In genomic region chr4:43014266-43014665, GRCh38 we compare ENCODE assay signal across 25 cellular contexts.
"Had no signal": no experiment of that assay in that cellular context is flagged by ENCODE, and none has a peak within 500 bp of the region (broad histone marks: within the 10 kb centered on the region; RNA-seq: fewer than 3 reads in every experiment).

No MANE protein-coding gene starts in this region.

- H3K27ac Mint-ChIP-seq: activated CD4-positive, alpha-beta memory T cell treated with anti-CD3 and anti-CD28 coated beads, Interleukin-2, amount 10 ng/mL, durations not matched to agents 7 days and 5 days; activated CD4-positive, alpha-beta T cell treated with anti-CD3 and anti-CD28 coated beads, Interleukin-2, amount 10 ng/mL, durations not matched to agents 24 days and 14 days; activated naive CD4-positive, alpha-beta T cell treated with anti-CD3 and anti-CD28 coated beads, Interleukin-2, amount 10 ng/mL, durations not matched to agents 7 days and 5 days; activated naive CD8-positive, alpha-beta T cell treated with anti-CD3 and anti-CD28 coated beads, Interleukin-2, amount 10 ng/mL, durations not matched to agents 7 days and 5 days; activated T-cell treated with anti-CD3 and anti-CD28 coated beads, Interleukin-2, amount 50 U/mL, for 24 hours; dendritic cell treated with granulocyte-macrophage colony-stimulating factor and Interleukin-4, amounts not matched to agents 40 ng/mL and 50 ng/mL, for 4 days; endodermal cell; natural killer cell treated with Interleukin-12 subunit alpha and Interleukin-12 subunit beta and Interleukin-15 and Interleukin-18, amount 100 ng/mL, for 72 hours had no signal

- H3K9me3 Mint-ChIP-seq: activated CD4-positive, alpha-beta memory T cell treated with anti-CD3 and anti-CD28 coated beads, Interleukin-2, amount 10 ng/mL, durations not matched to agents 7 days and 5 days; activated CD4-positive, alpha-beta T cell treated with anti-CD3 and anti-CD28 coated beads, Interleukin-2, amount 10 ng/mL, durations not matched to agents 24 days and 14 days; activated naive CD4-positive, alpha-beta T cell treated with anti-CD3 and anti-CD28 coated beads, Interleukin-2, amount 10 ng/mL, durations not matched to agents 7 days and 5 days; activated naive CD8-positive, alpha-beta T cell treated with anti-CD3 and anti-CD28 coated beads, Interleukin-2, amount 10 ng/mL, durations not matched to agents 7 days and 5 days; dendritic cell treated with granulocyte-macrophage colony-stimulating factor and Interleukin-4, amounts not matched to agents 40 ng/mL and 50 ng/mL, for 4 days; endodermal cell had no signal

- H3K27me3 ChIP-seq: ascending aorta, brain microvascular endothelial cell, esophagus muscularis mucosa, left lung had no signal

- H3K27me3 Mint-ChIP-seq: activated CD4-positive, alpha-beta memory T cell treated with anti-CD3 and anti-CD28 coated beads, Interleukin-2, amount 10 ng/mL, durations not matched to agents 7 days and 5 days; activated CD4-positive, alpha-beta T cell treated with anti-CD3 and anti-CD28 coated beads, Interleukin-2, amount 10 ng/mL, durations not matched to agents 24 days and 14 days; activated naive CD4-positive, alpha-beta T cell treated with anti-CD3 and anti-CD28 coated beads, Interleukin-2, amount 10 ng/mL, durations not matched to agents 7 days and 5 days; activated naive CD8-positive, alpha-beta T cell treated with anti-CD3 and anti-CD28 coated beads, Interleukin-2, amount 10 ng/mL, durations not matched to agents 7 days and 5 days; activated T-cell treated with anti-CD3 and anti-CD28 coated beads, Interleukin-2, amount 50 U/mL, for 24 hours; dendritic cell treated with granulocyte-macrophage colony-stimulating factor and Interleukin-4, amounts not matched to agents 40 ng/mL and 50 ng/mL, for 4 days; natural killer cell treated with Interleukin-12 subunit alpha and Interleukin-12 subunit beta and Interleukin-15 and Interleukin-18, amount 100 ng/mL, for 72 hours had no signal

- H3K36me3 ChIP-seq: ascending aorta, brain microvascular endothelial cell, esophagus muscularis mucosa, left lung, thoracic aorta had no signal

- H3K27ac ChIP-seq: ascending aorta, brain microvascular endothelial cell, esophagus muscularis mucosa, left lung, skin epidermis, thoracic aorta had no signal

- H3K4me1 Mint-ChIP-seq: activated CD4-positive, alpha-beta memory T cell treated with anti-CD3 and anti-CD28 coated beads, Interleukin-2, amount 10 ng/mL, durations not matched to agents 7 days and 5 days; activated CD4-positive, alpha-beta T cell treated with anti-CD3 and anti-CD28 coated beads, Interleukin-2, amount 10 ng/mL, durations not matched to agents 24 days and 14 days; activated naive CD4-positive, alpha-beta T cell treated with anti-CD3 and anti-CD28 coated beads, Interleukin-2, amount 10 ng/mL, durations not matched to agents 7 days and 5 days; activated naive CD8-positive, alpha-beta T cell treated with anti-CD3 and anti-CD28 coated beads, Interleukin-2, amount 10 ng/mL, durations not matched to agents 7 days and 5 days; endodermal cell had no signal

- DNase-seq: activated CD4-positive, alpha-beta memory T cell treated with anti-CD3 and anti-CD28 coated beads, Interleukin-2, amount 10 ng/mL, durations not matched to agents 7 days and 5 days; activated CD4-positive, alpha-beta T cell treated with anti-CD3 and anti-CD28 coated beads, Interleukin-2, amount 10 ng/mL, durations not matched to agents 24 days and 14 days; activated CD4-positive, CD25-positive, alpha-beta regulatory T cell treated with anti-CD3 and anti-CD28 coated beads, Interleukin-2, amount 50 U/mL, for 72 hours; activated CD8-positive, alpha-beta memory T cell treated with anti-CD3 and anti-CD28 coated beads, Interleukin-2, amount 50 U/mL, for 48 hours; activated gamma-delta T cell; activated naive CD4-positive, alpha-beta T cell treated with anti-CD3 and anti-CD28 coated beads, Interleukin-2, amount 10 ng/mL, durations not matched to agents 7 days and 5 days; activated naive CD8-positive, alpha-beta T cell treated with anti-CD3 and anti-CD28 coated beads, Interleukin-2, amount 10 ng/mL, durations not matched to agents 7 days and 5 days; activated T-cell treated with anti-CD3 and anti-CD28 coated beads, Interleukin-2, amount 50 U/mL, for 24 hours; brain microvascular endothelial cell; endodermal cell; left lung; mucosa of descending colon; stimulated activated CD4-positive, alpha-beta T cell treated with anti-CD3 and anti-CD28 coated beads, Interleukin-12 subunit alpha, Interleukin-12 subunit beta, amount 100 ng/mL, for 4 hours; stimulated activated CD4-positive, alpha-beta T cell treated with anti-CD3 and anti-CD28 coated beads, Interleukin-4, amount 100 ng/mL, for 1 hour; stimulated activated naive CD8-positive, alpha-beta T cell treated with anti-CD3 and anti-CD28 coated beads, Interleukin-15, Interleukin-2, amounts not matched to agents 100 U/mL and 50 U/mL, for 24 hours; T-helper 2 cell; trophoblast cell had no signal

- H3K4me1 ChIP-seq: ascending aorta, esophagus muscularis mucosa, left lung had no signal

- H3K4me3 Mint-ChIP-seq: activated CD4-positive, alpha-beta memory T cell treated with anti-CD3 and anti-CD28 coated beads, Interleukin-2, amount 10 ng/mL, durations not matched to agents 7 days and 5 days; activated CD4-positive, alpha-beta T cell treated with anti-CD3 and anti-CD28 coated beads, Interleukin-2, amount 10 ng/mL, durations not matched to agents 24 days and 14 days; activated naive CD4-positive, alpha-beta T cell treated with anti-CD3 and anti-CD28 coated beads, Interleukin-2, amount 10 ng/mL, durations not matched to agents 7 days and 5 days; activated naive CD8-positive, alpha-beta T cell treated with anti-CD3 and anti-CD28 coated beads, Interleukin-2, amount 10 ng/mL, durations not matched to agents 7 days and 5 days; activated T-cell treated with anti-CD3 and anti-CD28 coated beads, Interleukin-2, amount 50 U/mL, for 24 hours; dendritic cell treated with granulocyte-macrophage colony-stimulating factor and Interleukin-4, amounts not matched to agents 40 ng/mL and 50 ng/mL, for 4 days; endodermal cell; natural killer cell treated with Interleukin-12 subunit alpha and Interleukin-12 subunit beta and Interleukin-15 and Interleukin-18, amount 100 ng/mL, for 72 hours had no signal

- ATAC-seq: left lung; mucosa of descending colon; natural killer cell treated with Interleukin-12 subunit alpha and Interleukin-12 subunit beta and Interleukin-15 and Interleukin-18, amount 100 ng/mL, for 72 hours; sciatic nerve; stimulated activated naive CD8-positive, alpha-beta T cell treated with anti-CD3 and anti-CD28 coated beads, Interleukin-15, Interleukin-2, amounts not matched to agents 100 U/mL and 50 U/mL, for 24 hours had no signal

- H3K9me3 ChIP-seq: ascending aorta, esophagus muscularis mucosa, left lung, thoracic aorta had no signal

- H3K4me3 ChIP-seq: ascending aorta, esophagus muscularis mucosa, left lung, lung, mucosa of descending colon, skin epidermis, thoracic aorta had no signal
